ENCODE assay signal across 1 cellular context in genomic region chr4:155908187-155909139, GRCh38.
A peak's percentile ranks its signal among the peaks of the same experiment; 100 is the strongest.
TF ChIP-seq lines count a peak whose summit lies in the region.

No MANE protein-coding gene starts in this region.

TF ChIP-seq in HepG2, 621 proteins besides CTCF, POLR2A, EP300 and RAD21:
- TF ChIP-seq MAFK (conservative IDR thresholded peaks at IDR 0.05 in 1 of 2, IDR thresholded peaks at IDR 0.05 in 1 of 2; ENCODE audit: low read length in 2 of 2) (peak; percentile 78 to 84), ZNF781 (CRISPR knock-in tag; IDR thresholded peaks at IDR 0.05; ENCODE audit: borderline replicate concordance, not compliant biosample characterization) (no peak), HNRNPK (IDR thresholded peaks at IDR 0.05; ENCODE audit: low read depth, low read length, poor library complexity, severe bottlenecking) (peak; percentile 36), MAFF (IDR thresholded peaks at IDR 0.05; ENCODE audit: low read depth, low read length) (peak; percentile 75)
